ENCODE assay signal across 13 cellular contexts in the genomic region with DNA sequence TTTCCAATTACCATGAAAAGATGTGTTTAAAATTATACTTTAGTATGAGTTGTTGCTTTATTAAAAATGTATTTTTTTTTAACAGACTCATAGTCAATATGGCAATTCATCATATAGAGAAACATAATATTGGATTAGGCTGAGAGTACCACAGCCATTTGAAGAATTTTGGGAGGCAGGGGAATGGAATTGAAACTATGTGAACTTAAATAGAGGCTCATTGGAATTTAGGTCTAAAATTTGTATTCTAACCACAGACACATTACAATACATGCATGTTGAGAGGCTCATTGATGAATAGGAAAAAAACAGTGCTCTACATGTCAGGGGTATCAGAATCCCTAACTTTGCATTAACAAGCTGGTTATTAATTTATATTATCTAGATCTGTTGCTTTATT.
"Had no signal": no experiment of that assay in that cellular context is flagged by ENCODE, and none has a peak within 500 bp of the region (broad histone marks: within the 10 kb centered on the region; RNA-seq: fewer than 3 reads in every experiment).

No MANE protein-coding gene starts in this region.

- H3K27ac ChIP-seq: lower lobe of right lung, neutrophil, prostate gland had no signal

- H3K36me3 ChIP-seq: lower lobe of right lung, neutrophil, prostate gland had no signal

- H3K4me3 ChIP-seq: lower lobe of right lung, prostate gland had no signal

- H3K27me3 ChIP-seq: neutrophil had no signal

- DNase-seq: activated CD4-positive, alpha-beta T cell treated with anti-CD3 and anti-CD28 coated beads, Interleukin-2, amount 50 U/mL, for 1 hour; activated naive CD4-positive, alpha-beta T cell treated with anti-CD3 and anti-CD28 coated beads, Interleukin-2, amount 50 U/mL, for 16 hours; amniotic stem cell; effector CD4-positive, alpha-beta T cell; hypothalamus; lower lobe of right lung; naive thymus-derived CD8-positive, alpha-beta T cell; stimulated activated naive CD4-positive, alpha-beta T cell treated with Interleukin-2 at 50 U/mL for 16 hours; T-helper 2 cell; trophoblast cell had no signal

- H3K9me3 ChIP-seq: lower lobe of right lung, neutrophil, prostate gland had no signal

- H3K4me1 ChIP-seq: lower lobe of right lung, prostate gland had no signal

- ATAC-seq: lower lobe of right lung; naive thymus-derived CD8-positive, alpha-beta T cell; sciatic nerve had no signal
